1 cellular context compared by ENCODE assay signal in genomic region chr4:147039991-147040575, GRCh38.
A peak's percentile ranks its signal among the peaks of the same experiment; 100 is the strongest.
TF ChIP-seq lines count a peak whose summit lies in the region.

No MANE protein-coding gene starts in this region.

TF ChIP-seq in SK-N-SH treated with all-trans-retinoic acid at 6 μM for 48 hours, 23 proteins besides CTCF, POLR2A, EP300 and RAD21 (continued from another document):
- no peak for TF ChIP-seq CREB5 (CRISPR knock-in tag; IDR thresholded peaks at IDR 0.05; ENCODE audit: low read depth)
- TF ChIP-seq ZNF565 (CRISPR knock-in tag; conservative IDR thresholded peaks at IDR 0.05; ENCODE audit: low read depth) = no peak
- no peak for TF ChIP-seq BACH2 (CRISPR knock-in tag; IDR thresholded peaks at IDR 0.05; ENCODE audit: borderline replicate concordance)
- no peak for TF ChIP-seq TOX (CRISPR knock-in tag; IDR thresholded peaks at IDR 0.05; ENCODE audit: borderline replicate concordance)
- TF ChIP-seq TCF4 (CRISPR knock-in tag; IDR thresholded peaks at IDR 0.05; ENCODE audit: borderline replicate concordance) = 0 out of 2 replicates have a peak, but pooled peaks have one; percentile 25
- no peak for TF ChIP-seq OSR1 (CRISPR knock-in tag; IDR thresholded peaks at IDR 0.05)
